8 cellular contexts compared by ENCODE assay signal in the genomic region with DNA sequence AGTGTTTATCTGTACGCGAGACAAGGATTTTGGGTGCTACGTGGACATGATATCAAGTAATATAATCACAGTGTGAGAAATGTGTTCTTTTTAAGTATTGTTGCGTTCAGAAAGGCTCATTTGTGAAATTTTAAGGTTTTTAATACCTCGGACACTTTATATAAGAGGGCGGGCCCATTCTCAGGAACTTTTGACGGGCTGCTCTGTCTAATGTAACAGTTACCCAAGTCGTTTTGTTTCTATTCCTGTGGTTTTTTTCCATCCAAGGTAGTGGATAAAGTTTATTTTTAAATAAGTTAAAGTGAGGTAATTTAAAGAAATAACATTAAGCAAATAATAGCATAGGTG.
DNase-seq lines count a peak whose midpoint lies in the region; ATAC-seq and TF ChIP-seq lines count a peak whose summit lies in the region.

No MANE protein-coding gene starts in this region.

- H3F3A ChIP-seq in SU-DHL-6 (ENCODE audit: insufficient read depth): peaks cover 3% of the 10 kb centered on the region

- no peaks in the 10 kb centered on the region for H3K27me3 ChIP-seq in SU-DHL-6 (ENCODE audit: low read length)
- no peaks in the 10 kb centered on the region for H3K27me3 ChIP-seq in rectal smooth muscle tissue (ENCODE audit: control insufficient read depth, insufficient read depth, low read length)

- H3K79me2 ChIP-seq in SU-DHL-6 (ENCODE audit: insufficient read depth, low read length): peaks cover 41% of the 10 kb centered on the region

- no peaks in the 10 kb centered on the region for H3K9me3 ChIP-seq in SU-DHL-6 (ENCODE audit: insufficient read depth, low read length)

- DNase-seq in fibroblast of pulmonary artery (ENCODE audit: low read depth) (no peak), iPS-NIHi7 (ENCODE audit: extremely low spot score) (no peak), epidermal melanocyte (ENCODE audit: insufficient read length, low spot score) (no peak), superior temporal gyrus (ENCODE audit: extremely low spot score) (no peak)

- H3K27ac ChIP-seq in SU-DHL-6 (ENCODE audit: low read depth, low read length): peak overlapping the region; percentile 41
- H3K27ac ChIP-seq in rectal smooth muscle tissue (ENCODE audit: low read depth, low read length): peak overlapping the region; percentile 70

- TF ChIP-seq CTCF in SU-DHL-6 (IDR thresholded peaks at IDR 0.05; ENCODE audit: insufficient read depth, low read length, poor library complexity, severe bottlenecking): no peak
- TF ChIP-seq CTCF in fibroblast of pulmonary artery (IDR thresholded peaks at IDR 0.05; ENCODE audit: low read length, missing control alignments): no peak

- H3K4me3 ChIP-seq in GM08714 (ENCODE audit: low read length) (peak overlapping the region; percentile 98), SU-DHL-6 (ENCODE audit: insufficient read depth, low read length, poor library complexity, severe bottlenecking) (peak overlapping the region; percentile 99), fibroblast of pulmonary artery (replicated peaks; ENCODE audit: low read depth, low read length) (peak overlapping the region; percentile 98), rectal smooth muscle tissue (ENCODE audit: low read length) (peak overlapping the region; percentile 81)

- peak overlapping the region; percentile 91 for H3K9ac ChIP-seq in SU-DHL-6 (ENCODE audit: low read length)
- peak overlapping the region; percentile 60 for H3K9ac ChIP-seq in rectal smooth muscle tissue (ENCODE audit: low read length)

- peaks cover 7% of the 10 kb centered on the region for H3K4me1 ChIP-seq in rectal smooth muscle tissue (ENCODE audit: control insufficient read depth, insufficient read depth, low read length)

- H4K20me1 ChIP-seq in SU-DHL-6 (ENCODE audit: low read depth, low read length): peaks cover 5% of the 10 kb centered on the region; the same call in 1 of the 2 replicates

- H2AFZ ChIP-seq in SU-DHL-6 (ENCODE audit: low read depth, low read length, severe bottlenecking): peak overlapping the region; percentile 24

- H3K4me2 ChIP-seq in SU-DHL-6 (ENCODE audit: low read depth, low read length, poor library complexity, severe bottlenecking): peak overlapping the region; percentile 97

- H3K36me3 ChIP-seq in SU-DHL-6 (ENCODE audit: low read length): peaks cover 28% of the 10 kb centered on the region
- H3K36me3 ChIP-seq in rectal smooth muscle tissue (ENCODE audit: control insufficient read depth, insufficient read depth, low read length): peaks cover 12% of the 10 kb centered on the region

- no peaks in the 10 kb centered on the region for H3K9me2 ChIP-seq in SU-DHL-6 (replicated peaks; ENCODE audit: insufficient read depth, low read length)

- ATAC-seq in GM18498 (IDR thresholded peaks at IDR 0.05; ENCODE audit: unreplicated experiment): no peak
